Comparison of ENCODE assay signal across 11 cellular contexts in the genomic region with DNA sequence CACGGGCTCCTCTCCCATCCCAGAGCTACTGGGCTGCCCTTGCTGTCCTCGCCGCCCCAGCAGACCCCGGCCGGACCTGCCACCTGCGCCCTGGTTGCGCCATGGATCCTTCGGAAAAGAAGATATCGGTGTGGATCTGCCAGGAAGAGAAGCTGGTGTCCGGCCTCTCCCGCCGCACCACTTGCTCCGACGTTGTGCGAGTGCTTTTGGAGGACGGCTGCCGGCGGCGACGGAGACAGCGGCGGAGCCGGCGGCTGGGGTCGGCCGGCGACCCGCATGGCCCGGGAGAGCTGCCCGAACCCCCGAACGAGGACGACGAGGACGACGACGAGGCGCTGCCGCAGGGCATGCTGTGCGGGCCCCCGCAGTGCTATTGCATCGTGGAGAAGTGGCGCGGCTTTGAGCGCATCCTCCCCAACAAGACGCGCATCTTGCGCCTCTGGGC. TPM values are rescaled to one million over a fixed set of nuclear protein-coding genes. Genes with fewer than 3 reads are reported as not detected.
DNase-seq lines count a peak whose midpoint lies in the region; ATAC-seq and TF ChIP-seq lines count a peak whose summit lies in the region.
"Had no signal": no experiment of that assay in that cellular context is flagged by ENCODE, and none has a peak within 500 bp of the region (broad histone marks: within the 10 kb centered on the region; RNA-seq: fewer than 3 reads in every experiment).

No MANE protein-coding gene starts in this region.

- TF ChIP-seq CTCF in AG04449 (IDR thresholded peaks at IDR 0.05; ENCODE audit: insufficient read depth, low read length, missing control alignments) (no peak), epithelial cell of proximal tubule (conservative IDR thresholded peaks at IDR 0.05; ENCODE audit: low read depth, low read length) (no peak)

- H3K4me3 ChIP-seq in AG04449 (ENCODE audit: low read depth, low read length) (peak overlapping the region; percentile 29), epithelial cell of proximal tubule (ENCODE audit: low read depth, low read length) (peak overlapping the region; percentile 63), neuron (ENCODE audit: low read length) (peak overlapping the region; percentile 68)

- peaks cover 26% of the 10 kb centered on the region for H3K4me1 ChIP-seq in neuron (ENCODE audit: insufficient read depth, low read length)

- H3K36me3 ChIP-seq in neuron (ENCODE audit: insufficient read depth, low read length), result no peaks in the 10 kb centered on the region

- CTCF ChIA-PET in AG04449 (lab: Yijun Ruan, JAX), result no interaction called here

- peak; percentile 17 for ATAC-seq in HG02759 (IDR thresholded peaks at IDR 0.05; ENCODE audit: unreplicated experiment)
- no peak for ATAC-seq in HG03139 (IDR thresholded peaks at IDR 0.05; ENCODE audit: unreplicated experiment)
- ATAC-seq in HG03196 (IDR thresholded peaks at IDR 0.05; ENCODE audit: unreplicated experiment), result no peak
- ATAC-seq in HG02840 (IDR thresholded peaks at IDR 0.05; ENCODE audit: low FRiP score, unreplicated experiment), result no peak

- intact Hi-C loops in head of caudate nucleus (cut with DNase I), result no loop called here

- POLR2A ChIA-PET in AG04449 (lab: Yijun Ruan, JAX), result no interaction called here

- peak overlapping the region; percentile 82 for H2AFZ ChIP-seq in neuron (ENCODE audit: low read depth, low read length)

- H3K27me3 ChIP-seq in neuron (ENCODE audit: insufficient read depth, low read length), result peaks cover 6% of the 10 kb centered on the region

- DNase-seq in AG04449 (ENCODE audit: low read depth, low spot score) (no peak), epithelial cell of proximal tubule (ENCODE audit: low read depth) (no peak), head of caudate nucleus (no peak)
- DNase-seq: activated B cell treated with CpG ODN at 0.5 μM for 24 hours; NCI-H524 treated with DMSO at 0.1 percent for 48 hours; stimulated activated CD4-positive, alpha-beta T cell treated with anti-CD3 and anti-CD28 coated beads, Interleukin-4, amount 100 ng/mL, for 24 hours had no signal

- peaks cover 5% of the 10 kb centered on the region for H3K9me3 ChIP-seq in neuron (ENCODE audit: low read length)

RNA-seq across cellular contexts. Expression of gene RASSF10, which starts 0.4 kb away (rescaled TPM):
- 1.6 and 3.0 TPM in 2 replicates for total RNA-seq in epithelial cell of proximal tubule
- total RNA-seq: activated B cell treated with CpG ODN at 0.5 μM for 24 hours had no signal
